In the genomic region with DNA sequence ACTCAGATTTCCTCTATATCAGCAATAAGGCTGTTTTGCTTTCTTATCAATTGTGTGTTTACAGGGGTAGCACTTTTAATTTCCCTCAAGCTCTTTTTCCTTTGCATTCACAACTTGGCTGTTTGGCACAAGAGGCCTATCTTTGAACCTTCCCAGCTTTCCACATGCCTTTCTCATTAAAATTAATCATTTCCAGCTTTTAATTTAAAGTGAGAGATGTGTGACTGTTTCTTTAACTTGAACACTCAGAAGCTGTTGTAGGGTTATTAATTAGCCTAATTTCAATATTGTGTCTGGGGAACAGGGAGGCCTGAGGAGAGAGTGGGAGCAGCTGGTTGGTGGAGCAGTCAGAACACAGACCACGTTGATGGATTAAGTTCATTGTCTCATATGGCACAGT, we compare ENCODE assay signal across 25 cellular contexts. TPM values are rescaled to one million over a fixed set of nuclear protein-coding genes. Genes with fewer than 3 reads are reported as not detected.
DNase-seq lines count a peak whose midpoint lies in the region; ATAC-seq, FAIRE-seq and TF ChIP-seq lines count a peak whose summit lies in the region.
"Had no signal": no experiment of that assay in that cellular context is flagged by ENCODE, and none has a peak within 500 bp of the region (broad histone marks: within the 10 kb centered on the region; RNA-seq: fewer than 3 reads in every experiment).

No MANE protein-coding gene starts in this region.

- H3K27me3 ChIP-seq in ACC112 (ENCODE audit: insufficient read depth, low read length) (no peaks in the 10 kb centered on the region), brain microvascular endothelial cell (replicated peaks) (no peaks in the 10 kb centered on the region), transverse colon (no peaks in the 10 kb centered on the region)
- no peaks in the 10 kb centered on the region for H3K27me3 ChIP-seq in CD8-positive, alpha-beta memory T cell (ENCODE audit: insufficient read depth, low read length, poor library complexity, severe bottlenecking)
- no peaks in the 10 kb centered on the region for H3K27me3 ChIP-seq in naive thymus-derived CD4-positive, alpha-beta T cell (ENCODE audit: control insufficient read depth in 2 of 2, insufficient read depth in 2 of 2, low read length in 2 of 2)
- H3K27me3 ChIP-seq: BLaER1 treated with 17β-estradiol and CSF1 and Interleukin-3, amounts not matched to agents 10 nM and 100 nM; gastroesophageal sphincter; Peyer's patch had no signal

- H2AFZ ChIP-seq in ACC112 (ENCODE audit: low read length, unreplicated experiment): no peak overlapping the region

- H3K79me2 ChIP-seq in ACC112 (ENCODE audit: control insufficient read depth, insufficient read depth, low read length, unreplicated experiment): peaks cover 80% of the 10 kb centered on the region

- H3K9me3 Mint-ChIP-seq in CD8-positive, alpha-beta memory T cell: no peaks in the 10 kb centered on the region
- H3K9me3 Mint-ChIP-seq in naive thymus-derived CD4-positive, alpha-beta T cell: peaks cover 0 to 14% (median 3%) of the 10 kb centered on the region in 11 donors
- H3K9me3 Mint-ChIP-seq: activated naive CD4-positive, alpha-beta T cell treated with anti-CD3 and anti-CD28 coated beads, Interleukin-2, amount 50 U/mL, for 72 hours; activated T-helper 1 cell treated with anti-CD3 and anti-CD28 coated beads, Interleukin-12 subunit alpha, Interleukin-12 subunit beta, Interleukin-2, Interleukin-4 antibody, amounts not matched to agents 30 ng/mL and 10 ng/mL and 1 ng/mL, durations not matched to agents 14 hours and 24 hours and 36 hours had no signal

- peaks cover 66% of the 10 kb centered on the region for H3K4me1 ChIP-seq in ACC112 (ENCODE audit: control insufficient read depth, insufficient read depth, low read length, unreplicated experiment)
- H3K4me1 ChIP-seq in CD8-positive, alpha-beta memory T cell (ENCODE audit: insufficient read depth, low read length): peaks cover 21% of the 10 kb centered on the region
- H3K4me1 ChIP-seq in naive thymus-derived CD4-positive, alpha-beta T cell (ENCODE audit: control insufficient read depth in 2 of 2, insufficient read depth in 2 of 2, low read length in 2 of 2): peaks cover 3 to 10% of the 10 kb centered on the region in 2 donors
- peaks cover 6 to 17% (median 11%) of the 10 kb centered on the region in 4 donors for H3K4me1 ChIP-seq in transverse colon

- POLR2A ChIA-PET in CD8-positive, alpha-beta memory T cell (lab: Charles Lee): no interaction called here
- POLR2A ChIA-PET in naive thymus-derived CD4-positive, alpha-beta T cell (lab: Charles Lee): no interaction called here

- H3K36me3 ChIP-seq in ACC112 (ENCODE audit: insufficient read depth, low read length) (peaks cover 36% of the 10 kb centered on the region), brain microvascular endothelial cell (replicated peaks) (peaks cover 27% of the 10 kb centered on the region), transverse colon (peaks cover 0 to 34% (median 16%) of the 10 kb centered on the region in 4 donors)
- peaks cover 26% of the 10 kb centered on the region for H3K36me3 ChIP-seq in CD8-positive, alpha-beta memory T cell (ENCODE audit: insufficient read depth, low read length)
- H3K36me3 ChIP-seq in naive thymus-derived CD4-positive, alpha-beta T cell (ENCODE audit: control insufficient read depth in 2 of 3, insufficient read depth in 3 of 3, low read length in 3 of 3): peaks cover 0 to 39% (median 4%) of the 10 kb centered on the region in 3 experiments

- no peak for TF ChIP-seq EP300 in transverse colon (IDR thresholded peaks at IDR 0.05; ENCODE audit: low read depth)

- 57 to 85% methylated on average over 1 of the region's 1 CpG for WGBS in transverse colon (ENCODE audit: low coverage in 1 of 2), 2 donors

- peak overlapping the region in 2 of 7 donors; percentile 18 to 25 for H3K4me3 Mint-ChIP-seq in CD8-positive, alpha-beta memory T cell
- peak overlapping the region in 4 of 10 donors; percentile 9 to 50 (median 42) for H3K4me3 Mint-ChIP-seq in naive thymus-derived CD4-positive, alpha-beta T cell
- H3K4me3 Mint-ChIP-seq: activated T-helper 1 cell treated with anti-CD3 and anti-CD28 coated beads, Interleukin-12 subunit alpha, Interleukin-12 subunit beta, Interleukin-2, Interleukin-4 antibody, amounts not matched to agents 30 ng/mL and 10 ng/mL and 1 ng/mL, durations not matched to agents 14 hours and 24 hours and 36 hours had no signal

- DNase-seq in CD8-positive, alpha-beta memory T cell: no peak
- DNase-seq in brain microvascular endothelial cell (no peak), T1000 (lab: John Stamatoyannopoulos, UW) (no peak), GM12892 (ENCODE audit: insufficient read length) (no peak), transverse colon (no peak)
- DNase-seq in naive thymus-derived CD4-positive, alpha-beta T cell: no peak
- DNase-seq: activated CD8-positive, alpha-beta memory T cell treated with anti-CD3 and anti-CD28 coated beads for 24 hours; DMS 273 treated with DMSO at 0.1 percent for 48 hours; erythroblast; islet precursor cell; left ventricle myocardium superior; NCI-H1694 treated with DMSO at 0.1 percent for 48 hours; NCI-H2171 treated with DMSO at 0.1 percent for 48 hours; NCI-H524 treated with DMSO at 0.1 percent for 48 hours; Peyer's patch; stimulated activated CD4-positive, alpha-beta T cell treated with anti-CD3 and anti-CD28 coated beads, Interleukin-2, amount 100 ng/mL, for 24 hours had no signal

- no peak for TF ChIP-seq CTCF in brain microvascular endothelial cell (IDR thresholded peaks at IDR 0.05; ENCODE audit: low read depth, low read length, missing control alignments)
- no peak for TF ChIP-seq CTCF in transverse colon (IDR thresholded peaks at IDR 0.05)

- peak overlapping the region in 7 of 8 donors; percentile 4 to 90 (median 72) for H3K27ac Mint-ChIP-seq in CD8-positive, alpha-beta memory T cell
- H3K27ac Mint-ChIP-seq in naive thymus-derived CD4-positive, alpha-beta T cell: peak overlapping the region in 6 of 9 donors; percentile 4 to 75 (median 46)
- H3K27ac Mint-ChIP-seq: activated T-helper 1 cell treated with anti-CD3 and anti-CD28 coated beads, Interleukin-12 subunit alpha, Interleukin-12 subunit beta, Interleukin-2, Interleukin-4 antibody, amounts not matched to agents 30 ng/mL and 10 ng/mL and 1 ng/mL, durations not matched to agents 14 hours and 24 hours and 36 hours had no signal

- in situ Hi-C loops in brain microvascular endothelial cell (cut with HindIII; ENCODE audit: low pct_ligation_motif_present, low sequenced_read_pairs) (no loop called here), transverse colon (cut with MboI; ENCODE audit: low pct_ligation_motif_present in 1 of 4, low pct_unique_long_range_greater_than_20kb in 1 of 4, low sequenced_read_pairs in 3 of 4) (no loop called here)

- H3K4me1 Mint-ChIP-seq in CD8-positive, alpha-beta memory T cell: peaks cover 61 to 81% (median 71%) of the 10 kb centered on the region in 3 donors
- H3K4me1 Mint-ChIP-seq in naive thymus-derived CD4-positive, alpha-beta T cell: peaks cover 39 to 84% (median 79%) of the 10 kb centered on the region in 7 donors

- ATAC-seq in naive thymus-derived CD4-positive, alpha-beta T cell: no peak
- ATAC-seq: activated naive CD4-positive, alpha-beta T cell treated with anti-CD3 and anti-CD28 coated beads, Interleukin-2, amount 50 U/mL, for 72 hours; gastroesophageal sphincter; HCT116; left ventricle myocardium superior had no signal

- H3K27me3 Mint-ChIP-seq in CD8-positive, alpha-beta memory T cell: peaks cover 0 to 2% of the 10 kb centered on the region in 2 donors
- no peaks in the 10 kb centered on the region for H3K27me3 Mint-ChIP-seq in naive thymus-derived CD4-positive, alpha-beta T cell

- peaks cover 9 to 72% (median 15%) of the 10 kb centered on the region in 3 donors for H3K36me3 Mint-ChIP-seq in CD8-positive, alpha-beta memory T cell
- H3K36me3 Mint-ChIP-seq in naive thymus-derived CD4-positive, alpha-beta T cell: peaks cover 7 to 54% (median 37%) of the 10 kb centered on the region in 5 donors

- no peak for TF ChIP-seq POLR2A in GM12892 (IDR thresholded peaks at IDR 0.05; ENCODE audit: low read depth, low read length)
- TF ChIP-seq POLR2A in transverse colon (IDR thresholded peaks at IDR 0.05): no peak

- H3K27ac ChIP-seq in ACC112 (ENCODE audit: low read depth, low read length) (peak overlapping the region; percentile 100), brain microvascular endothelial cell (peak overlapping the region; percentile 9), transverse colon (no peak overlapping the region)
- H3K27ac ChIP-seq in CD8-positive, alpha-beta memory T cell (ENCODE audit: low read depth, low read length): no peak overlapping the region
- no peak overlapping the region for H3K27ac ChIP-seq in naive thymus-derived CD4-positive, alpha-beta T cell (ENCODE audit: low read depth, low read length)
- H3K27ac ChIP-seq: BLaER1 treated with 17β-estradiol and CSF1 and Interleukin-3, amounts not matched to agents 10 nM and 100 nM; gastroesophageal sphincter; HL-60; Peyer's patch; skin epidermis had no signal

- H3K9me3 ChIP-seq in CD8-positive, alpha-beta memory T cell (ENCODE audit: low read length): no peaks in the 10 kb centered on the region
- H3K9me3 ChIP-seq in naive thymus-derived CD4-positive, alpha-beta T cell (ENCODE audit: control insufficient read depth in 2 of 3, low read length in 3 of 3): no peaks in the 10 kb centered on the region
- H3K9me3 ChIP-seq in transverse colon: no peaks in the 10 kb centered on the region
- H3K9me3 ChIP-seq: Peyer's patch had no signal

- no peak for FAIRE-seq in GM12892 (lab: Jason Lieb, UNC)
- FAIRE-seq: TTC549 had no signal

- intact Hi-C loops in naive thymus-derived CD4-positive, alpha-beta T cell (cut with micrococcal nuclease): no loop called here
- intact Hi-C loops in transverse colon (cut with DNase I; ENCODE audit: low total_unique reads): no loop called here

- CTCF ChIA-PET in CD8-positive, alpha-beta memory T cell (lab: Charles Lee): interaction anchor here (0.6 kb wide), 1 partner anchor 33 kb away, joined by 3 read pairs; no protein-coding TSS in a partner anchor
- CTCF ChIA-PET in naive thymus-derived CD4-positive, alpha-beta T cell (lab: Charles Lee): interaction anchor here (1.2 kb wide), 1 partner anchor 22 kb away, joined by 3 read pairs; no protein-coding TSS in a partner anchor

- H3K4me3 ChIP-seq in ACC112 (ENCODE audit: low read depth, low read length) (no peak overlapping the region), brain microvascular endothelial cell (ENCODE audit: low read depth, low read length) (no peak overlapping the region), transverse colon (no peak overlapping the region)
- H3K4me3 ChIP-seq in CD8-positive, alpha-beta memory T cell (ENCODE audit: low read length): no peak overlapping the region
- H3K4me3 ChIP-seq in naive thymus-derived CD4-positive, alpha-beta T cell (ENCODE audit: low read length): no peak overlapping the region
- H3K4me3 ChIP-seq: BLaER1 treated with 17β-estradiol and CSF1 and Interleukin-3, amounts not matched to agents 10 nM and 100 nM; gastroesophageal sphincter; Peyer's patch; skin epidermis had no signal

RNA-seq across cellular contexts. Expression of a gene that starts 4.7 kb away (rescaled TPM):
- total RNA-seq in CD8-positive, alpha-beta memory T cell: 10 to 100 TPM; 41.8 to 41.9 TPM
- polyA plus RNA-seq in CD8-positive, alpha-beta memory T cell: 25.9 TPM
- 10 to 100 TPM; 25.0 to 55.2 (median 33.1) TPM for total RNA-seq in naive thymus-derived CD4-positive, alpha-beta T cell
- polyA plus RNA-seq in naive thymus-derived CD4-positive, alpha-beta T cell: 10 to 100 TPM; 17.5 to 29.3 TPM
- polyA plus RNA-seq in GM12892 (2012; ENCODE audit: missing spikeins): 8.9 TPM
- total RNA-seq in transverse colon: 10 to 100 TPM in 3 of 4 donors, 1 to 10 TPM in 1; 9.4 to 48.3 (median 17.2) TPM

Comparison
In these comparisons a context has a peak if more than half of its experiments do, and no peak if none do; other contexts are left out.
1. H3K27ac ChIP-seq: peak in ACC112 (single experiment) and brain microvascular endothelial cell (single experiment); none in CD8-positive, alpha-beta memory T cell (single experiment), naive thymus-derived CD4-positive, alpha-beta T cell (single experiment) and transverse colon (0 of 4).